Comparison of ENCODE assay signal across 8 cellular contexts in the genomic region with DNA sequence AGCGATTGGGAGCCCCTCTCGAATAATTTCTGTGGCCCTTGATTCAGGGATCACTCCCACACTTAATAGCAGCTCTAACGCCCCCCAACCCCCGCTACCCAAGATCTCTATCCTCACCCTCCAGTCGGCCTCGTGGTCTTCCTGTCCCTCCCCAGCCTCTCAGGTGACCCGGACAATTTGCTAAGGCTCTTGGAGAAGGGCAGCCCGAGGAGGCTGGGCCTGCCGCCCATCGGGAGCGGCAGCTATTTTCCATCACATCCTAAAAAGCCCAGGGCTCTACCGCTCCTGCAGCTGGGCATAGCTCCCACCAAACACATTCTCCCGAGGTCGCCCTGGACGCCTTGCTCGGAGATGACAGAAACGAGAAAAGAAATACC. TPM values are rescaled to one million over a fixed set of nuclear protein-coding genes. Genes with fewer than 3 reads are reported as not detected.
A peak's percentile ranks its signal among the peaks of the same experiment; 100 is the strongest.
DNase-seq lines count a peak whose midpoint lies in the region; ATAC-seq and TF ChIP-seq lines count a peak whose summit lies in the region.

No MANE protein-coding gene starts in this region.

- H3K4me3 ChIP-seq in ACC112 (ENCODE audit: low read depth, low read length) (peak overlapping the region; percentile 67), KMS-11 (IDR thresholded peaks at IDR 0.05; ENCODE audit: insufficient read depth, low read depth, low read length) (peak overlapping the region; percentile 53), dorsolateral prefrontal cortex (peak overlapping the region in 56 of 59 donors; percentile 10 to 61 (median 39)), muscle layer of colon (ENCODE audit: low read depth in 1 of 2, low read length in 2 of 2) (peak overlapping the region; percentile 23 to 44)

- peak overlapping the region; percentile 75 for H2AFZ ChIP-seq in ACC112 (ENCODE audit: low read length, unreplicated experiment)
- H2AFZ ChIP-seq in KMS-11 (ENCODE audit: low read depth): peak overlapping the region; percentile 86

- H3K27ac ChIP-seq in ACC112 (ENCODE audit: low read depth, low read length): no peak overlapping the region
- no peak overlapping the region for H3K27ac ChIP-seq in KMS-11
- H3K27ac ChIP-seq in dorsolateral prefrontal cortex: peak overlapping the region in 53 of 59 donors; percentile 28 to 100 (median 89)
- H3K27ac ChIP-seq in muscle layer of colon (ENCODE audit: low read depth, low read length): peak overlapping the region; percentile 84

- DNase-seq in dorsolateral prefrontal cortex (no peak), HuH-7 (ENCODE audit: low spot score) (no peak), NCI-H187 (lab: John Stamatoyannopoulos, UW) (no peak)
- no peak for DNase-seq in activated effector memory CD4-positive, alpha-beta T cell treated with anti-CD3 and anti-CD28 coated beads, Interleukin-2, amount 50 U/mL, for 16 hours

- intact Hi-C loops in dorsolateral prefrontal cortex (cut with DNase I): loop anchor here (1.0 to 5.0 kb wide), 4 partner anchors 33 to 229 kb away; no protein-coding TSS in a partner anchor

- peak overlapping the region; percentile 97 for H3K4me2 ChIP-seq in KMS-11

- H3K9ac ChIP-seq in KMS-11 (no peak overlapping the region), muscle layer of colon (ENCODE audit: low read length) (peak overlapping the region; percentile 35)

- ATAC-seq in HG02642 (IDR thresholded peaks at IDR 0.05; ENCODE audit: poor library complexity, unreplicated experiment): no peak

- H3K9me3 ChIP-seq in muscle layer of colon (ENCODE audit: low read length): no peaks in the 10 kb centered on the region

- H3K79me2 ChIP-seq in ACC112 (ENCODE audit: control insufficient read depth, insufficient read depth, low read length, unreplicated experiment) (no peaks in the 10 kb centered on the region), KMS-11 (ENCODE audit: insufficient read depth, low read depth) (no peaks in the 10 kb centered on the region)

- no peaks in the 10 kb centered on the region for H4K20me1 ChIP-seq in KMS-11 (ENCODE audit: insufficient read depth)

- no peak; the same call in 1 of the 2 replicates for TF ChIP-seq CTCF in KMS-11 (conservative IDR thresholded peaks at IDR 0.05; ENCODE audit: low read depth, low read length)
- no peak for TF ChIP-seq CTCF in dorsolateral prefrontal cortex (IDR thresholded peaks at IDR 0.05 in 54 of 56, conservative IDR thresholded peaks at IDR 0.05 in 2 of 56; ENCODE audit: low read depth in 1 of 56, partially characterized antibody in 56 of 56)

- no peaks in the 10 kb centered on the region for H3K36me3 ChIP-seq in ACC112 (ENCODE audit: insufficient read depth, low read length)
- no peaks in the 10 kb centered on the region for H3K36me3 ChIP-seq in KMS-11 (ENCODE audit: insufficient read depth)
- H3K36me3 ChIP-seq in muscle layer of colon (ENCODE audit: insufficient read depth, low read length): peaks cover 28% of the 10 kb centered on the region

- H3K4me1 ChIP-seq in ACC112 (ENCODE audit: control insufficient read depth, insufficient read depth, low read length, unreplicated experiment): peaks cover 5% of the 10 kb centered on the region
- H3K4me1 ChIP-seq in KMS-11 (ENCODE audit: low read depth, poor library complexity, severe bottlenecking): peaks cover 30% of the 10 kb centered on the region
- peaks cover 33% of the 10 kb centered on the region for H3K4me1 ChIP-seq in muscle layer of colon (ENCODE audit: insufficient read depth, low read length)

- no peaks in the 10 kb centered on the region for H3K27me3 ChIP-seq in ACC112 (ENCODE audit: insufficient read depth, low read length)
- peaks cover 5% of the 10 kb centered on the region for H3K27me3 ChIP-seq in KMS-11 (ENCODE audit: insufficient read depth, low read depth)
- peaks cover 0 to 9% (median 0%) of the 10 kb centered on the region in 45 donors for H3K27me3 ChIP-seq in dorsolateral prefrontal cortex
- no peaks in the 10 kb centered on the region for H3K27me3 ChIP-seq in muscle layer of colon (ENCODE audit: control insufficient read depth in 1 of 2, insufficient read depth in 2 of 2, low read length in 2 of 2)

RNA-seq across cellular contexts. Expression of a gene that starts 12.0 kb away (rescaled TPM):
- 100 to 1,000 TPM in 6 of 120 experiments, 10 to 100 TPM in 114; 34.3 to 144 (median 58.1) TPM for total RNA-seq in dorsolateral prefrontal cortex

RNA-seq across cellular contexts. Expression of a gene that starts 25.9 kb away (rescaled TPM):
- 1,000 to 10,000 TPM in 2 of 120 experiments, 100 to 1,000 TPM in 118; 225 to 1,268 (median 522) TPM for total RNA-seq in dorsolateral prefrontal cortex

RNA-seq across cellular contexts. Expression of a gene that starts 57.9 kb away (rescaled TPM):
- 100 to 1,000 TPM in 17 of 120 experiments, 10 to 100 TPM in 103; 53.8 to 141 (median 77.6) TPM for total RNA-seq in dorsolateral prefrontal cortex

RNA-seq across cellular contexts. Expression of a gene that starts 59.5 kb away (rescaled TPM):
- total RNA-seq in dorsolateral prefrontal cortex: under 1 TPM in 3 of 120 experiments, not detected in 117; 0.32 to 0.99 (median 0.66) TPM

Comparison
In these comparisons a context has a peak if more than half of its experiments do, and no peak if none do; other contexts are left out.
1. H3K27ac ChIP-seq: peak in dorsolateral prefrontal cortex (53 of 59) and muscle layer of colon (single experiment); none in ACC112 (single experiment) and KMS-11 (single experiment).
2. Peak in every context shown above with its lines, with median percentiles within 50 percentile points of each other: H3K4me3 ChIP-seq.